Comparison of ENCODE assay signal across 7 cellular contexts in the genomic region with DNA sequence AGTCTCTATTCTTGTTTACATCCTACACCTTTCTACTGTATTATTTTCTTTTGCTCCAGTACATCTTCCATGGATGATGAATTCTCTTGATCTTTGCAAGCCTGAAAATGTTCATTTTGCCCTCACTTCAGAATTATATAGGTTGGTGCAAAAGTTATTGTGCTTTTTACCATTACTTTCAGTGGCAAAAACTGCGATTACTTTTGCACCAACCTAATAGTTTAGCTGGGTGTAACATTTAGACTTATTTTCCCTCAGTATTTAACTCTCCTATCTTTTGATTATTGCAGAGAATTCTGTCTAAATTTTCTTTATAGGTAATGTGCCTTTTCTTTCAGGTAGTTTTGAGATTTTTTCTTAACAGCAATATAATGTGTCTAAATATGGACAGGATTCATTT.
"Had no signal": no experiment of that assay in that cellular context is flagged by ENCODE, and none has a peak within 500 bp of the region (broad histone marks: within the 10 kb centered on the region; RNA-seq: fewer than 3 reads in every experiment).

No MANE protein-coding gene starts in this region.

- H3K27ac ChIP-seq: HL-60, KMS-11 had no signal

- H3K9ac ChIP-seq: KMS-11 had no signal

- FAIRE-seq: HepG2, HTR-8/SVneo had no signal

- DNase-seq: IMR-90, KG1 had no signal

- H3K4me2 ChIP-seq: KMS-11 had no signal

- H3K4me3 Mint-ChIP-seq: IgD-negative memory B cell had no signal

- H3K9me3 Mint-ChIP-seq: IgD-negative memory B cell had no signal

- H3K27ac Mint-ChIP-seq: IgD-negative memory B cell had no signal

- ATAC-seq: HepG2 had no signal

- H3K27me3 Mint-ChIP-seq: IgD-negative memory B cell had no signal
